In the genomic region with DNA sequence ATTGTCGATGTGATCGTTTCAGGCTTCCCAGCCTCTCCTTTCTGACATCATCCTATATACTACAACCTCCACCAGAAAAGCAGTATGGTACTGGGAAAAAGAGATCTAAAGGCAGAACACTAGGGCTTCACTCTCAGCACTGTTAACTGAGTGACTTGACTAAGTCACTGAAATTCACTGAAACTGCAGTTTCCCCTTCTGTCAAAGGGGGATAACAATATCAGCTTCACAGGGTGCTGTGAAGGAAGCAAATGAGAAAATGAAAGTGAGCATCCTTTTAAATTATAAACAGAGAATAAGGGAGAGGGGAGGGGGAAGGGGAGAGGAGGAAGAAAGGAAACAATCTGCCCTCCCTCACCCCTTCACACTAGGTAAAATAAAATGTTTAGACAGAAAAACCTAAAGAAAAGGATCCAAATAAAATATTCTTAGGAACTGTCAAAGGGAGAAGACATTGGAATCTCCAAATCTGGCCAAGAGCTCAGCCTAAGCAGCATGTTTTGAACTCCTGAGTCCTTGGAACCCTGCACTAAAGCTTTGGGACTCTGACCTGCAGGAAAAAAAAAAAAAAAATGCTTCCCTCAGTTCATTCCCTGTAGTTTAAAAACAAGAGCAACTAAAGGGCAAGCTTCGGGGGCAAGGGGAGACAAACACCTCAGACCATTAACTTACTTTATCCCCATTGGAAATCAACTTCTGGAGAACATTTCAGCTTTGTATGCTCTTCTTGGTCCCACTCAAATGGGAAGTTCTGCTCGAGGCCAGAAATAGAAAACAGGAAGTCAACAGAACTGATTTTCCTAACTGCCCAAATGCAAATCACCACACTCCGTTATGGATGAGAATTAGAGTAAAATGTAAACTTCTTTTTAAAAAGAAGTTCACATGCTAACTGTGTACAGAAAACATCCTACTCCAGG, we compare ENCODE assay signal across 9 cellular contexts.
DNase-seq lines count a peak whose midpoint lies in the region; ATAC-seq lines count a peak whose summit lies in the region.
"Had no signal": no experiment of that assay in that cellular context is flagged by ENCODE, and none has a peak within 500 bp of the region (broad histone marks: within the 10 kb centered on the region; RNA-seq: fewer than 3 reads in every experiment).

No MANE protein-coding gene starts in this region.

- H3K27me3 Mint-ChIP-seq in stimulated activated naive CD8-positive, alpha-beta T cell treated with anti-CD3 and anti-CD28 coated beads, Interleukin-15, amount 100 ng/mL, for 72 hours, result no peaks in the 10 kb centered on the region
- H3K27me3 Mint-ChIP-seq: central memory CD8-positive, alpha-beta T cell had no signal

- ATAC-seq in GM19372 (IDR thresholded peaks at IDR 0.05; ENCODE audit: low read depth, unreplicated experiment) (peak; percentile 48), HG03025 (IDR thresholded peaks at IDR 0.05; ENCODE audit: low FRiP score, unreplicated experiment) (peak; percentile 44)
- ATAC-seq in stimulated activated naive CD8-positive, alpha-beta T cell treated with anti-CD3 and anti-CD28 coated beads, Interleukin-15, amount 100 ng/mL, for 72 hours, result no peak
- ATAC-seq: T-cell had no signal

- peak overlapping the region in 1 of 2 donors; percentile 43 for H3K27ac Mint-ChIP-seq in stimulated activated naive CD8-positive, alpha-beta T cell treated with anti-CD3 and anti-CD28 coated beads, Interleukin-15, amount 100 ng/mL, for 72 hours
- H3K27ac Mint-ChIP-seq: T-cell had no signal

- H3K9me3 Mint-ChIP-seq in stimulated activated naive CD8-positive, alpha-beta T cell treated with anti-CD3 and anti-CD28 coated beads, Interleukin-15, amount 100 ng/mL, for 72 hours, result no peaks in the 10 kb centered on the region
- H3K9me3 Mint-ChIP-seq: central memory CD8-positive, alpha-beta T cell; T-cell had no signal

- peak overlapping the region; percentile 16 to 26 for H3K4me3 Mint-ChIP-seq in stimulated activated naive CD8-positive, alpha-beta T cell treated with anti-CD3 and anti-CD28 coated beads, Interleukin-15, amount 100 ng/mL, for 72 hours
- H3K4me3 Mint-ChIP-seq: central memory CD8-positive, alpha-beta T cell; T-cell had no signal

- DNase-seq in OCI-M1 (lab: John Stamatoyannopoulos, UW) (peak; percentile 67), NCI-H2029 (lab: John Stamatoyannopoulos, UW) (no peak), GM03348 (ENCODE audit: low spot score) (no peak)
- no peak for DNase-seq in stimulated activated naive CD8-positive, alpha-beta T cell treated with anti-CD3 and anti-CD28 coated beads, Interleukin-15, amount 100 ng/mL, for 72 hours
- DNase-seq in activated CD4-positive, alpha-beta T cell treated with anti-CD3 and anti-CD28 coated beads for 48 hours, result no peak
- DNase-seq: T-cell had no signal

- peaks cover 14% of the 10 kb centered on the region for H3K4me1 Mint-ChIP-seq in stimulated activated naive CD8-positive, alpha-beta T cell treated with anti-CD3 and anti-CD28 coated beads, Interleukin-15, amount 100 ng/mL, for 72 hours
- H3K4me1 Mint-ChIP-seq: central memory CD8-positive, alpha-beta T cell; T-cell had no signal
